In genomic region chr21:46009951-46010655, GRCh38 we compare ENCODE assay signal across 18 cellular contexts. TPM values are rescaled to one million over a fixed set of nuclear protein-coding genes. Genes with fewer than 3 reads are reported as not detected.
A peak's percentile ranks its signal among the peaks of the same experiment; 100 is the strongest.
DNase-seq lines count a peak whose midpoint lies in the region; ATAC-seq and TF ChIP-seq lines count a peak whose summit lies in the region.
"Had no signal": no experiment of that assay in that cellular context is flagged by ENCODE, and none has a peak within 500 bp of the region (broad histone marks: within the 10 kb centered on the region; RNA-seq: fewer than 3 reads in every experiment).

No MANE protein-coding gene starts in this region.

- H3K4me1 ChIP-seq in neural progenitor cell: no peaks in the 10 kb centered on the region
- no peaks in the 10 kb centered on the region for H3K4me1 ChIP-seq in vagina
- H3K4me1 ChIP-seq: HAP-1 had no signal

- H3K27ac Mint-ChIP-seq in activated naive CD8-positive, alpha-beta T cell treated with anti-CD3 and anti-CD28 coated beads, Interleukin-2, amount 10 ng/mL, durations not matched to agents 7 days and 5 days: no peak overlapping the region
- no peak overlapping the region for H3K27ac Mint-ChIP-seq in activated naive CD8-positive, alpha-beta T cell treated with anti-CD3 and anti-CD28 coated beads for 36 hours
- H3K27ac Mint-ChIP-seq in activated CD4-positive, alpha-beta memory T cell treated with anti-CD3 and anti-CD28 coated beads, Interleukin-2, amount 10 ng/mL, durations not matched to agents 7 days and 5 days: no peak overlapping the region
- peak overlapping the region; percentile 81 for H3K27ac Mint-ChIP-seq in neural progenitor cell
- H3K27ac Mint-ChIP-seq: B cell; CD4-positive, alpha-beta memory T cell had no signal

- H3K4me1 Mint-ChIP-seq in activated naive CD8-positive, alpha-beta T cell treated with anti-CD3 and anti-CD28 coated beads, Interleukin-2, amount 10 ng/mL, durations not matched to agents 7 days and 5 days: no peaks in the 10 kb centered on the region
- H3K4me1 Mint-ChIP-seq in activated naive CD8-positive, alpha-beta T cell treated with anti-CD3 and anti-CD28 coated beads for 36 hours: no peaks in the 10 kb centered on the region
- H3K4me1 Mint-ChIP-seq in activated CD4-positive, alpha-beta memory T cell treated with anti-CD3 and anti-CD28 coated beads, Interleukin-2, amount 10 ng/mL, durations not matched to agents 7 days and 5 days: no peaks in the 10 kb centered on the region
- peaks cover 5% of the 10 kb centered on the region for H3K4me1 Mint-ChIP-seq in neural progenitor cell
- H3K4me1 Mint-ChIP-seq: B cell had no signal

- no peak for TF ChIP-seq POLR2A in vagina (IDR thresholded peaks at IDR 0.05)

- H3K9me3 Mint-ChIP-seq in activated naive CD8-positive, alpha-beta T cell treated with anti-CD3 and anti-CD28 coated beads, Interleukin-2, amount 10 ng/mL, durations not matched to agents 7 days and 5 days: peaks cover 4% of the 10 kb centered on the region
- H3K9me3 Mint-ChIP-seq in activated naive CD8-positive, alpha-beta T cell treated with anti-CD3 and anti-CD28 coated beads for 36 hours: peaks cover 4% of the 10 kb centered on the region
- peaks cover 12% of the 10 kb centered on the region for H3K9me3 Mint-ChIP-seq in activated CD4-positive, alpha-beta memory T cell treated with anti-CD3 and anti-CD28 coated beads, Interleukin-2, amount 10 ng/mL, durations not matched to agents 7 days and 5 days
- peaks cover 2% of the 10 kb centered on the region for H3K9me3 Mint-ChIP-seq in neural progenitor cell

- H3K36me3 ChIP-seq in neural progenitor cell (no peaks in the 10 kb centered on the region), vagina (no peaks in the 10 kb centered on the region)
- H3K36me3 ChIP-seq: HAP-1 had no signal

- DNase-seq in activated naive CD8-positive, alpha-beta T cell treated with anti-CD3 and anti-CD28 coated beads, Interleukin-2, amount 10 ng/mL, durations not matched to agents 7 days and 5 days: peak; percentile 22
- no peak for DNase-seq in activated naive CD8-positive, alpha-beta T cell treated with anti-CD3 and anti-CD28 coated beads for 36 hours
- peak; percentile 6 for DNase-seq in activated CD4-positive, alpha-beta memory T cell treated with anti-CD3 and anti-CD28 coated beads, Interleukin-2, amount 10 ng/mL, durations not matched to agents 7 days and 5 days
- DNase-seq in neural progenitor cell (ENCODE audit: low spot score): no peak
- peak; percentile 80 to 88 for DNase-seq in vagina (ENCODE audit: extremely low spot score in 2 of 2)
- no peak for DNase-seq in SW480 (ENCODE audit: low spot score)
- DNase-seq: CD4-positive, alpha-beta memory T cell; DND-41; GDM1; Karpas-422; NCI-H1417; NCI-H2029; NCI-H2171 treated with DMSO at 0.1 percent for 48 hours; NCI-H82 had no signal

- no peak overlapping the region for H3K4me3 Mint-ChIP-seq in activated naive CD8-positive, alpha-beta T cell treated with anti-CD3 and anti-CD28 coated beads, Interleukin-2, amount 10 ng/mL, durations not matched to agents 7 days and 5 days
- no peak overlapping the region for H3K4me3 Mint-ChIP-seq in activated naive CD8-positive, alpha-beta T cell treated with anti-CD3 and anti-CD28 coated beads for 36 hours
- no peak overlapping the region for H3K4me3 Mint-ChIP-seq in activated CD4-positive, alpha-beta memory T cell treated with anti-CD3 and anti-CD28 coated beads, Interleukin-2, amount 10 ng/mL, durations not matched to agents 7 days and 5 days
- H3K4me3 Mint-ChIP-seq in neural progenitor cell: no peak overlapping the region
- H3K4me3 Mint-ChIP-seq: B cell; CD4-positive, alpha-beta memory T cell had no signal

- intact Hi-C loops in vagina (cut with DNase I): no loop called here

- peaks cover 20% of the 10 kb centered on the region for H3K27me3 Mint-ChIP-seq in activated naive CD8-positive, alpha-beta T cell treated with anti-CD3 and anti-CD28 coated beads, Interleukin-2, amount 10 ng/mL, durations not matched to agents 7 days and 5 days
- H3K27me3 Mint-ChIP-seq in activated naive CD8-positive, alpha-beta T cell treated with anti-CD3 and anti-CD28 coated beads for 36 hours: peaks cover 10% of the 10 kb centered on the region
- peaks cover 16% of the 10 kb centered on the region for H3K27me3 Mint-ChIP-seq in activated CD4-positive, alpha-beta memory T cell treated with anti-CD3 and anti-CD28 coated beads, Interleukin-2, amount 10 ng/mL, durations not matched to agents 7 days and 5 days
- peaks cover 7% of the 10 kb centered on the region for H3K27me3 Mint-ChIP-seq in neural progenitor cell (ENCODE audit: insufficient read depth, low read depth)

- TF ChIP-seq CTCF in neural progenitor cell (IDR thresholded peaks at IDR 0.05) (no peak), vagina (IDR thresholded peaks at IDR 0.05) (no peak)

- H3K9ac ChIP-seq in neural progenitor cell: no peak overlapping the region

- H3K4me2 ChIP-seq in neural progenitor cell: no peak overlapping the region

- H3K9me3 ChIP-seq in neural progenitor cell (ENCODE audit: low read depth): no peaks in the 10 kb centered on the region
- no peaks in the 10 kb centered on the region for H3K9me3 ChIP-seq in vagina

- H3F3A ChIP-seq in neural progenitor cell (ENCODE audit: low read depth): no peaks in the 10 kb centered on the region

- H4K20me1 ChIP-seq in neural progenitor cell (ENCODE audit: low read depth): no peaks in the 10 kb centered on the region

- no peak overlapping the region for H3K4me3 ChIP-seq in neural progenitor cell
- no peak overlapping the region for H3K4me3 ChIP-seq in vagina
- H3K4me3 ChIP-seq: HAP-1 had no signal

- H3K27me3 ChIP-seq in neural progenitor cell (no peaks in the 10 kb centered on the region), vagina (no peaks in the 10 kb centered on the region)

- POLR2A ChIA-PET in activated naive CD8-positive, alpha-beta T cell treated with anti-CD3 and anti-CD28 coated beads, Interleukin-2, amount 10 ng/mL, durations not matched to agents 7 days and 5 days (lab: Charles Lee): no interaction called here
- POLR2A ChIA-PET in activated CD4-positive, alpha-beta memory T cell treated with anti-CD3 and anti-CD28 coated beads, Interleukin-2, amount 10 ng/mL, durations not matched to agents 7 days and 5 days (lab: Charles Lee): no interaction called here

- CTCF ChIA-PET in activated CD4-positive, alpha-beta memory T cell treated with anti-CD3 and anti-CD28 coated beads, Interleukin-2, amount 10 ng/mL, durations not matched to agents 7 days and 5 days (lab: Charles Lee): no interaction called here

- no peak overlapping the region for H2AFZ ChIP-seq in neural progenitor cell (replicated peaks)

- H3K36me3 Mint-ChIP-seq in activated naive CD8-positive, alpha-beta T cell treated with anti-CD3 and anti-CD28 coated beads, Interleukin-2, amount 10 ng/mL, durations not matched to agents 7 days and 5 days: no peaks in the 10 kb centered on the region
- peaks cover 3% of the 10 kb centered on the region for H3K36me3 Mint-ChIP-seq in activated naive CD8-positive, alpha-beta T cell treated with anti-CD3 and anti-CD28 coated beads for 36 hours
- peaks cover 5% of the 10 kb centered on the region for H3K36me3 Mint-ChIP-seq in activated CD4-positive, alpha-beta memory T cell treated with anti-CD3 and anti-CD28 coated beads, Interleukin-2, amount 10 ng/mL, durations not matched to agents 7 days and 5 days (ENCODE audit: low read depth)
- peaks cover 2% of the 10 kb centered on the region for H3K36me3 Mint-ChIP-seq in neural progenitor cell
- H3K36me3 Mint-ChIP-seq: CD4-positive, alpha-beta memory T cell had no signal

- ATAC-seq in activated naive CD8-positive, alpha-beta T cell treated with anti-CD3 and anti-CD28 coated beads, Interleukin-2, amount 10 ng/mL, durations not matched to agents 7 days and 5 days (ENCODE audit: low read depth): no peak
- ATAC-seq in GM21360 (IDR thresholded peaks at IDR 0.05; ENCODE audit: unreplicated experiment): no peak
- ATAC-seq: Right ventricle myocardium inferior had no signal

- no peaks in the 10 kb centered on the region for H3K79me2 ChIP-seq in neural progenitor cell (ENCODE audit: low read depth)

- H3K27ac ChIP-seq in neural progenitor cell: no peak overlapping the region
- H3K27ac ChIP-seq in vagina: no peak overlapping the region

RNA-seq across cellular contexts. Expression of gene COL6A1, which starts 28.5 kb away (rescaled TPM):
- 1 to 10 TPM; 3.5 to 3.8 TPM for total RNA-seq in activated naive CD8-positive, alpha-beta T cell treated with anti-CD3 and anti-CD28 coated beads, Interleukin-2, amount 10 ng/mL, durations not matched to agents 7 days and 5 days
- 1 to 10 TPM; 4.3 to 5.2 TPM for total RNA-seq in activated naive CD8-positive, alpha-beta T cell treated with anti-CD3 and anti-CD28 coated beads for 36 hours
- total RNA-seq in activated CD4-positive, alpha-beta memory T cell treated with anti-CD3 and anti-CD28 coated beads, Interleukin-2, amount 10 ng/mL, durations not matched to agents 7 days and 5 days: under 1 TPM; 0.08 to 0.33 TPM
- total RNA-seq in neural progenitor cell (ENCODE audit: low replicate concordance): 12.6 and 52.2 TPM in 2 replicates
- 520 TPM for total RNA-seq in vagina

Comparison
In these comparisons a context has a peak if more than half of its experiments do, and no peak if none do; other contexts are left out.
1. DNase-seq: peak in activated naive CD8-positive, alpha-beta T cell treated with anti-CD3 and anti-CD28 coated beads, Interleukin-2, amount 10 ng/mL, durations not matched to agents 7 days and 5 days (single experiment), activated CD4-positive, alpha-beta memory T cell treated with anti-CD3 and anti-CD28 coated beads, Interleukin-2, amount 10 ng/mL, durations not matched to agents 7 days and 5 days (single experiment) and vagina (2 of 2); none in activated naive CD8-positive, alpha-beta T cell treated with anti-CD3 and anti-CD28 coated beads for 36 hours (single experiment), neural progenitor cell (single experiment) and SW480 (single experiment).